Comparison of ENCODE assay signal across 10 cellular contexts in the genomic region with DNA sequence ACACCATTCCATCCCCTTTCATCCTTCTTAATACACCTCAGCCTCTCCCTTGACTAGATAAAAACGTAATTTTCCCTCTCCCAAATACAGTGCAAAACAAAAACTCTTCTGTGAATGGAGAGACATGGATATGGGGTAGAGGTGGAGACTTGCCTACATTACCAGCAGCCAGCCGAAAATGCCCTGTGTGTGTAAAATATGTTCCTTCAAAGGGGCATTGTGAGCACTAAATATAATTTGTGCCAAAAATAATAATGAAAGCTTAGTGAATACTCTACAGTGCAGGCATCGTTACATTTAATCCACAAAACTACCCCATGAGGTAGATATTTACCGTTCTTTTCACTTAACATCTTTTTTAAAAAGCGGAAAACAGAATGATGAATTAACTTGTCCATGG. TPM values are rescaled to one million over a fixed set of nuclear protein-coding genes. Genes with fewer than 3 reads are reported as not detected.
A peak's percentile ranks its signal among the peaks of the same experiment; 100 is the strongest.
DNase-seq lines count a peak whose midpoint lies in the region; ATAC-seq and TF ChIP-seq lines count a peak whose summit lies in the region.
"Had no signal": no experiment of that assay in that cellular context is flagged by ENCODE, and none has a peak within 500 bp of the region (broad histone marks: within the 10 kb centered on the region; RNA-seq: fewer than 3 reads in every experiment).

No MANE protein-coding gene starts in this region.

- peaks cover 0 to 9% of the 10 kb centered on the region in 2 donors for H3K4me1 ChIP-seq in ascending aorta
- H3K4me1 ChIP-seq in thoracic aorta (ENCODE audit: control insufficient read depth in 1 of 2, low read depth in 2 of 2): peaks cover 14 to 26% of the 10 kb centered on the region in 2 donors

- H3K9me3 ChIP-seq in ascending aorta (peaks cover 9 to 15% of the 10 kb centered on the region in 2 donors), thoracic aorta (peaks cover 11% of the 10 kb centered on the region)

- peak overlapping the region; percentile 85 for H3K4me3 Mint-ChIP-seq in activated T-cell treated with anti-CD3 and anti-CD28 coated beads, Interleukin-2, amount 50 U/mL, for 24 hours

- H3K27ac Mint-ChIP-seq in activated T-cell treated with anti-CD3 and anti-CD28 coated beads, Interleukin-2, amount 50 U/mL, for 24 hours: no peak overlapping the region

- peaks cover 38% of the 10 kb centered on the region for H3K36me3 Mint-ChIP-seq in activated T-cell treated with anti-CD3 and anti-CD28 coated beads, Interleukin-2, amount 50 U/mL, for 24 hours (ENCODE audit: low read depth)

- no peak for ATAC-seq in thoracic aorta (ENCODE audit: insufficient number of reproducible peaks, low FRiP score, low read depth)
- no peak for ATAC-seq in activated CD4-positive, CD25-positive, alpha-beta regulatory T cell treated with anti-CD3 and anti-CD28 coated beads, Interleukin-2, amount 50 U/mL, for 24 hours

- no peak for TF ChIP-seq POLR2A in lower leg skin (IDR thresholded peaks at IDR 0.05)

- H3K36me3 ChIP-seq in ascending aorta: no peaks in the 10 kb centered on the region
- H3K36me3 ChIP-seq in thoracic aorta: no peaks in the 10 kb centered on the region
- H3K36me3 ChIP-seq: brain microvascular endothelial cell had no signal

- H3K27ac ChIP-seq in ascending aorta: peak overlapping the region; percentile 94 to 97
- peak overlapping the region; percentile 88 to 91 for H3K27ac ChIP-seq in thoracic aorta

- H3K9me3 Mint-ChIP-seq in activated T-cell treated with anti-CD3 and anti-CD28 coated beads, Interleukin-2, amount 50 U/mL, for 24 hours: peaks cover 22% of the 10 kb centered on the region

- intact Hi-C loops in ascending aorta (cut with DNase I): loop anchor here (10.0 kb wide), 1 partner anchor 557 kb away; no protein-coding TSS in a partner anchor
- intact Hi-C loops in lower leg skin (cut with DNase I; ENCODE audit: low total_unique reads): no loop called here

- peaks cover 42% of the 10 kb centered on the region for H3K4me1 Mint-ChIP-seq in activated T-cell treated with anti-CD3 and anti-CD28 coated beads, Interleukin-2, amount 50 U/mL, for 24 hours (ENCODE audit: low read depth)

- DNase-seq in activated T-cell treated with anti-CD3 and anti-CD28 coated beads, Interleukin-2, amount 50 U/mL, for 24 hours: no peak
- DNase-seq in activated T-cell treated with anti-CD3 and anti-CD28 coated beads for 4 hours (no peak), ascending aorta (ENCODE audit: low spot score in 2 of 2) (no peak), lower leg skin (ENCODE audit: low spot score in 2 of 2) (no peak), thoracic aorta (ENCODE audit: low spot score) (no peak), SKM-1 treated with dmso at 0.1 percent for 144 hours (lab: John Stamatoyannopoulos, UW; ENCODE audit: unreplicated experiment) (no peak)
- no peak for DNase-seq in stimulated activated CD4-positive, alpha-beta T cell treated with anti-CD3 and anti-CD28 coated beads, Interleukin-4, amount 100 ng/mL, for 4 hours
- DNase-seq: brain microvascular endothelial cell, NCI-H2171 treated with DMSO at 0.1 percent for 48 hours had no signal

- peak overlapping the region; percentile 81 to 93 for H3K4me3 ChIP-seq in ascending aorta
- peak overlapping the region; percentile 59 for H3K4me3 ChIP-seq in lower leg skin (ENCODE audit: low read depth, poor library complexity, severe bottlenecking)
- peak overlapping the region; percentile 95 for H3K4me3 ChIP-seq in thoracic aorta

- no peak for TF ChIP-seq CTCF in ascending aorta (IDR thresholded peaks at IDR 0.05)
- no peak for TF ChIP-seq CTCF in lower leg skin (IDR thresholded peaks at IDR 0.05)
- no peak for TF ChIP-seq CTCF in thoracic aorta (IDR thresholded peaks at IDR 0.05)

- 25 to 33% methylated on average over 5 of the region's 5 CpGs for WGBS in lower leg skin, 2 donors

- peaks cover 14% of the 10 kb centered on the region for H3K27me3 Mint-ChIP-seq in activated T-cell treated with anti-CD3 and anti-CD28 coated beads, Interleukin-2, amount 50 U/mL, for 24 hours

- H3K27me3 ChIP-seq in ascending aorta (no peaks in the 10 kb centered on the region), thoracic aorta (replicated peaks; ENCODE audit: insufficient read depth) (no peaks in the 10 kb centered on the region)
- H3K27me3 ChIP-seq: brain microvascular endothelial cell had no signal

RNA-seq across cellular contexts. Expression of a gene that starts 1.0 kb away (rescaled TPM):
- 6.1 TPM for total RNA-seq in ascending aorta
- total RNA-seq in lower leg skin: 10 to 100 TPM in 3 of 4 donors, 1 to 10 TPM in 1; 9.6 to 29.3 (median 23.8) TPM
- total RNA-seq in thoracic aorta: 10 to 100 TPM; 26.0 to 26.8 TPM

RNA-seq across cellular contexts. Expression of a gene that starts 43.3 kb away (rescaled TPM):
- 16.4 TPM for total RNA-seq in ascending aorta
- total RNA-seq in lower leg skin: 10 to 100 TPM; 21.2 to 24.1 (median 22.5) TPM
- total RNA-seq in thoracic aorta: 10 to 100 TPM in 1 of 2 donors, 1 to 10 TPM in 1; 5.4 to 19.2 TPM
